In genomic region chr22:41091139-41092022, GRCh38 we compare ENCODE assay signal across 8 cellular contexts. TPM values are rescaled to one million over a fixed set of nuclear protein-coding genes. Genes with fewer than 3 reads are reported as not detected.
DNase-seq lines count a peak whose midpoint lies in the region; ATAC-seq, FAIRE-seq and TF ChIP-seq lines count a peak whose summit lies in the region.

No MANE protein-coding gene starts in this region.

- H3K27me3 ChIP-seq in keratinocyte (ENCODE audit: control insufficient read depth, extremely low read depth, insufficient read depth, low read length), result no peaks in the 10 kb centered on the region

- peak overlapping the region; percentile 81 to 90 (median 87) for H3K4me3 ChIP-seq in keratinocyte (ENCODE audit: control insufficient read depth in 2 of 3, extremely low read depth in 1 of 3, insufficient read depth in 2 of 3, low read depth in 1 of 3, low read length in 3 of 3)

- H3K4me2 ChIP-seq in keratinocyte (ENCODE audit: control insufficient read depth, extremely low read depth, insufficient read depth, low read depth, low read length), result peak overlapping the region; percentile 95

- H3K79me2 ChIP-seq in keratinocyte (ENCODE audit: control insufficient read depth, insufficient read depth, low read length), result peaks cover 47% of the 10 kb centered on the region

- peaks cover 17% of the 10 kb centered on the region for H3K4me1 ChIP-seq in keratinocyte (ENCODE audit: control insufficient read depth, extremely low read depth, insufficient read depth, low read length)

- peak; percentile 42 for ATAC-seq in HG03378 (IDR thresholded peaks at IDR 0.05; ENCODE audit: unreplicated experiment)

- no peaks in the 10 kb centered on the region for H3K9me1 ChIP-seq in keratinocyte (ENCODE audit: control insufficient read depth, extremely low read depth, insufficient read depth, low read length)

- no peaks in the 10 kb centered on the region for H3K36me3 ChIP-seq in keratinocyte (ENCODE audit: control insufficient read depth in 2 of 2, extremely low read depth in 1 of 2, insufficient read depth in 2 of 2, low read length in 2 of 2)

- H3K9me3 ChIP-seq in keratinocyte (ENCODE audit: control insufficient read depth, low read depth, low read length), result no peaks in the 10 kb centered on the region

- TF ChIP-seq CTCF in keratinocyte (optimal IDR thresholded peaks at IDR 0.05 in 1 of 3, IDR thresholded peaks at IDR 0.05 in 1 of 3, conservative IDR thresholded peaks at IDR 0.05 in 1 of 3; ENCODE audit: extremely low read depth in 1 of 3, insufficient read depth in 2 of 3, low read length in 3 of 3), result no peak

- dilution Hi-C loops in keratinocyte (cut with MboI; ENCODE audit: extremely low pct_ligation_motif_present, low sequenced_read_pairs), result no loop called here

- peak; percentile 57 for FAIRE-seq in keratinocyte (lab: Jason Lieb, UNC)

- H3K27ac ChIP-seq in keratinocyte (ENCODE audit: control insufficient read depth, insufficient read depth, low read length), result peak overlapping the region; percentile 96

- peaks cover 14% of the 10 kb centered on the region for H4K20me1 ChIP-seq in keratinocyte (ENCODE audit: control insufficient read depth, extremely low read depth, insufficient read depth, low read length)

- DNase-seq in AG20443 (ENCODE audit: low spot score) (peak; percentile 99), NCI-H460 (ENCODE audit: extremely low read depth, low read depth) (peak; percentile 95), cerebellum (ENCODE audit: low spot score) (peak; percentile 99), keratinocyte (ENCODE audit: low read depth, low spot score) (peak; percentile 87)
- peak; percentile 99 for DNase-seq in activated CD4-positive, alpha-beta T cell treated with anti-CD3 and anti-CD28 coated beads for 1 hour
- DNase-seq in stimulated activated CD4-positive, alpha-beta T cell treated with anti-CD3 and anti-CD28 coated beads, Interleukin-12 subunit alpha, Interleukin-12 subunit beta, amount 100 ng/mL, for 48 hours (ENCODE audit: low read depth in 2 of 3, low spot score in 1 of 3), result peak; percentile 97 to 99 (median 99)

- peak overlapping the region; percentile 84 for H2AFZ ChIP-seq in keratinocyte (ENCODE audit: control insufficient read depth, low read length)

- peak; percentile 74 for TF ChIP-seq POLR2A in GM19099 (IDR thresholded peaks at IDR 0.05; ENCODE audit: extremely low read depth, insufficient read length, low read depth)

- H3K9ac ChIP-seq in keratinocyte (ENCODE audit: control insufficient read depth, extremely low read depth, insufficient read depth, low read length), result peak overlapping the region; percentile 98

RNA-seq across cellular contexts. Expression of gene EP300, which starts 1.0 kb away (rescaled TPM):
- 22.3 TPM in 2 replicates for total RNA-seq in NCI-H460 (2014; rRNA removed; shearing (Covaris generic))
- polyA plus RNA-seq in NCI-H460 (2014; cell fraction: nucleus; rRNA removed), result 3.6 and 54.3 TPM in 2 replicates
- 95.4 TPM for total RNA-seq in cerebellum
- polyA plus RNA-seq in keratinocyte, result 7.9 to 10.5 TPM (median 9.7 TPM) in 3 replicates
- 23.9 TPM for polyA plus RNA-seq in keratinocyte (2011; ENCODE audit: low read depth)
- polyA plus RNA-seq in keratinocyte (2011; cell fraction: cytosol; rRNA removed), result 14.5 and 20.1 TPM in 2 replicates
- polyA plus RNA-seq in keratinocyte (2011; cell fraction: nucleus; rRNA removed), result 79.0 and 85.0 TPM in 2 replicates
- 21.6 and 21.8 TPM in 2 replicates for polyA plus RNA-seq in keratinocyte (2012; ENCODE audit: low replicate concordance)
- 51.2 to 126 TPM (median 62.3 TPM) in 3 replicates for polyA minus RNA-seq in keratinocyte
- 17.1 TPM for polyA minus RNA-seq in keratinocyte (2011; cell fraction: cytosol; rRNA and poly(A)+ RNA removed)
- polyA minus RNA-seq in keratinocyte (2011; cell fraction: nucleus; rRNA and poly(A)+ RNA removed), result 70.2 and 131 TPM in 2 replicates

Comparison
In these comparisons a context has a peak if more than half of its experiments do, and no peak if none do; other contexts are left out.
1. Peak in every context shown above with its lines: DNase-seq, ATAC-seq, H3K4me3 ChIP-seq and H3K27ac ChIP-seq.